25 cellular contexts compared by ENCODE assay signal in genomic region chrY:7723139-7723538, GRCh38.
"Had no signal": no experiment of that assay in that cellular context is flagged by ENCODE, and none has a peak within 500 bp of the region (broad histone marks: within the 10 kb centered on the region; RNA-seq: fewer than 3 reads in every experiment).

No MANE protein-coding gene starts in this region.

- DNase-seq: activated CD4-positive, alpha-beta T cell treated with anti-CD3 and anti-CD28 coated beads for 1 hour; activated CD4-positive, alpha-beta T cell treated with anti-CD3 and anti-CD28 coated beads, Interleukin-2, amount 10 ng/mL, durations not matched to agents 24 days and 14 days; activated CD4-positive, alpha-beta T cell treated with anti-CD3 and anti-CD28 coated beads, Interleukin-2, amount 50 U/mL, for 48 hours; activated CD8-positive, alpha-beta memory T cell treated with anti-CD3 and anti-CD28 coated beads, Interleukin-2, amount 10 ng/mL, durations not matched to agents 7 days and 5 days; activated effector memory CD4-positive, alpha-beta T cell treated with anti-CD3 and anti-CD28 coated beads, Interleukin-2, amount 50 U/mL, for 16 hours; activated naive CD4-positive, alpha-beta T cell treated with Interleukin-2 at 50 U/mL for 16 hours; activated naive CD8-positive, alpha-beta T cell treated with anti-CD3 and anti-CD28 coated beads for 36 hours; activated T-cell treated with anti-CD3 and anti-CD28 coated beads, Interleukin-2, amount 50 U/mL, for 24 hours; cerebellar nuclear complex; Karpas-422; MM.1S; NCI-H1048; NCI-H146; NCI-H187 treated with DMSO at 0.1 percent for 48 hours; NCI-H2081 treated with DMSO at 0.1 percent for 48 hours; NCI-H2171; NCI-H2227 treated with DMSO at 0.1 percent for 48 hours; NCI-H446 treated with DMSO at 0.1 percent for 48 hours; NCI-H524 treated with DMSO at 0.1 percent for 48 hours; NCI-H82; PC-3; SHP77 treated with DMSO at 0.1 percent for 48 hours; T-helper 17 cell; T-helper 9 cell had no signal

- H3K9me3 Mint-ChIP-seq: activated CD4-positive, alpha-beta T cell treated with anti-CD3 and anti-CD28 coated beads, Interleukin-2, amount 10 ng/mL, durations not matched to agents 24 days and 14 days; activated naive CD8-positive, alpha-beta T cell treated with anti-CD3 and anti-CD28 coated beads for 36 hours; activated T-cell treated with anti-CD3 and anti-CD28 coated beads, Interleukin-2, amount 50 U/mL, for 24 hours; WTC11 had no signal

- H3K4me3 Mint-ChIP-seq: activated CD4-positive, alpha-beta T cell treated with anti-CD3 and anti-CD28 coated beads, Interleukin-2, amount 10 ng/mL, durations not matched to agents 24 days and 14 days; activated CD8-positive, alpha-beta memory T cell treated with anti-CD3 and anti-CD28 coated beads, Interleukin-2, amount 10 ng/mL, durations not matched to agents 7 days and 5 days; activated naive CD8-positive, alpha-beta T cell treated with anti-CD3 and anti-CD28 coated beads for 36 hours; activated T-cell treated with anti-CD3 and anti-CD28 coated beads, Interleukin-2, amount 50 U/mL, for 24 hours; T-helper 17 cell; WTC11 had no signal

- H3K4me1 Mint-ChIP-seq: activated CD4-positive, alpha-beta T cell treated with anti-CD3 and anti-CD28 coated beads, Interleukin-2, amount 10 ng/mL, durations not matched to agents 24 days and 14 days; activated CD8-positive, alpha-beta memory T cell treated with anti-CD3 and anti-CD28 coated beads, Interleukin-2, amount 10 ng/mL, durations not matched to agents 7 days and 5 days; activated naive CD8-positive, alpha-beta T cell treated with anti-CD3 and anti-CD28 coated beads for 36 hours; T-helper 17 cell; WTC11 had no signal

- H3K27me3 Mint-ChIP-seq: activated CD4-positive, alpha-beta T cell treated with anti-CD3 and anti-CD28 coated beads, Interleukin-2, amount 10 ng/mL, durations not matched to agents 24 days and 14 days; activated CD8-positive, alpha-beta memory T cell treated with anti-CD3 and anti-CD28 coated beads, Interleukin-2, amount 10 ng/mL, durations not matched to agents 7 days and 5 days; activated naive CD8-positive, alpha-beta T cell treated with anti-CD3 and anti-CD28 coated beads for 36 hours; activated T-cell treated with anti-CD3 and anti-CD28 coated beads, Interleukin-2, amount 50 U/mL, for 24 hours had no signal

- H3K36me3 Mint-ChIP-seq: activated CD8-positive, alpha-beta memory T cell treated with anti-CD3 and anti-CD28 coated beads, Interleukin-2, amount 10 ng/mL, durations not matched to agents 7 days and 5 days; activated naive CD8-positive, alpha-beta T cell treated with anti-CD3 and anti-CD28 coated beads for 36 hours; WTC11 had no signal

- H3K27ac Mint-ChIP-seq: activated CD4-positive, alpha-beta T cell treated with anti-CD3 and anti-CD28 coated beads, Interleukin-2, amount 10 ng/mL, durations not matched to agents 24 days and 14 days; activated CD8-positive, alpha-beta memory T cell treated with anti-CD3 and anti-CD28 coated beads, Interleukin-2, amount 10 ng/mL, durations not matched to agents 7 days and 5 days; activated naive CD8-positive, alpha-beta T cell treated with anti-CD3 and anti-CD28 coated beads for 36 hours; activated T-cell treated with anti-CD3 and anti-CD28 coated beads, Interleukin-2, amount 50 U/mL, for 24 hours; T-helper 17 cell; WTC11 had no signal
